ENCODE assay signal across 8 cellular contexts in genomic region chr4:95155759-95156451, GRCh38.
DNase-seq lines count a peak whose midpoint lies in the region; ATAC-seq and TF ChIP-seq lines count a peak whose summit lies in the region.

No MANE protein-coding gene starts in this region.

- H3K9me3 ChIP-seq in mesenchymal stem cell (ENCODE audit: control insufficient read depth, low read length): no peaks in the 10 kb centered on the region

- no peak overlapping the region for H2AFZ ChIP-seq in mesenchymal stem cell (ENCODE audit: low read depth, low read length)

- H4K8ac ChIP-seq in mesenchymal stem cell (ENCODE audit: low read length): no peak overlapping the region

- H3K9me3 Mint-ChIP-seq in MCF 10A (ENCODE audit: unreplicated experiment): no peaks in the 10 kb centered on the region

- peak; percentile 37 for TF ChIP-seq CTCF in MCF 10A (IDR thresholded peaks at IDR 0.05; ENCODE audit: unreplicated experiment)

- H2BK15ac ChIP-seq in mesenchymal stem cell (ENCODE audit: low read depth, poor library complexity, severe bottlenecking): no peak overlapping the region

- H3K36me3 Mint-ChIP-seq in MCF 10A (ENCODE audit: insufficient read depth, unreplicated experiment): peaks cover 5% of the 10 kb centered on the region

- no peak overlapping the region for H3K27ac ChIP-seq in mesenchymal stem cell (ENCODE audit: low read length, poor library complexity, severe bottlenecking)

- H2BK12ac ChIP-seq in mesenchymal stem cell (ENCODE audit: low read length in 2 of 2): no peak overlapping the region

- peaks cover 0 to 30% of the 10 kb centered on the region in 2 experiments for H3K36me3 ChIP-seq in mesenchymal stem cell (ENCODE audit: control insufficient read depth in 1 of 2, insufficient read depth in 2 of 2, low read depth in 1 of 2, low read length in 2 of 2)

- H2BK120ac ChIP-seq in mesenchymal stem cell (ENCODE audit: low read depth, low read length): no peak overlapping the region

- H3K4me1 Mint-ChIP-seq in MCF 10A (ENCODE audit: insufficient read depth, unreplicated experiment): no peaks in the 10 kb centered on the region

- WGBS in mesenchymal stem cell: no CpG with 5 or more reads among the region's 2 CpGs

- H3K79me1 ChIP-seq in mesenchymal stem cell (replicated peaks; ENCODE audit: low read length, poor library complexity, severe bottlenecking): no peaks in the 10 kb centered on the region

- H3K9ac ChIP-seq in mesenchymal stem cell (ENCODE audit: low read length): peak overlapping the region; percentile 28

- no peak overlapping the region for H3K4ac ChIP-seq in mesenchymal stem cell (ENCODE audit: low read depth in 1 of 2, low read length in 2 of 2)

- no TSS peak for BruUV-seq in MCF 10A (replicated peaks; lab: Mats Ljungman, UMichigan)

- H3K14ac ChIP-seq in mesenchymal stem cell (ENCODE audit: low read length in 2 of 2): no peak overlapping the region

- H3K27ac Mint-ChIP-seq in MCF 10A (ENCODE audit: low read depth, unreplicated experiment): no peak overlapping the region

- intact Hi-C loops in MCF 10A (cut with micrococcal nuclease): no loop called here

- H3K18ac ChIP-seq in mesenchymal stem cell (ENCODE audit: low read depth in 1 of 2, low read length in 2 of 2): no peak overlapping the region

- ATAC-seq in GM21381 (IDR thresholded peaks at IDR 0.05; ENCODE audit: unreplicated experiment) (peak; percentile 55), HG02571 (IDR thresholded peaks at IDR 0.05; ENCODE audit: unreplicated experiment) (no peak), HG03439 (IDR thresholded peaks at IDR 0.05; ENCODE audit: unreplicated experiment) (no peak)

- H3K4me1 ChIP-seq in mesenchymal stem cell (ENCODE audit: control insufficient read depth, insufficient read depth, low read depth, low read length): no peaks in the 10 kb centered on the region

- no peak overlapping the region for H3K4me2 ChIP-seq in mesenchymal stem cell (ENCODE audit: low read length, poor library complexity, severe bottlenecking)

- no peaks in the 10 kb centered on the region for H3K27me3 Mint-ChIP-seq in MCF 10A (ENCODE audit: insufficient read depth, unreplicated experiment)

- DNase-seq in NCI-H2227 (lab: John Stamatoyannopoulos, UW; ENCODE audit: unreplicated experiment): peak; percentile 43
- DNase-seq in NCI-H2227 treated with DMSO at 0.1 percent for 48 hours (lab: John Stamatoyannopoulos, UW): no peak
- DNase-seq in NAMALWA (ENCODE audit: low spot score): peak; percentile 59
- DNase-seq in MCF 10A (ENCODE audit: unreplicated experiment): peak; percentile 59
- peak; percentile 64 for DNase-seq in mesenchymal stem cell

- no peak overlapping the region for H3K4me3 ChIP-seq in mesenchymal stem cell (ENCODE audit: insufficient read depth in 1 of 2, low read depth in 1 of 2, low read length in 2 of 2)

- no peak overlapping the region for H4K91ac ChIP-seq in mesenchymal stem cell (ENCODE audit: low read length)

- H3K27me3 ChIP-seq in mesenchymal stem cell (ENCODE audit: control insufficient read depth in 1 of 2, insufficient read depth in 1 of 2, low read length in 2 of 2): no peaks in the 10 kb centered on the region

- CTCF ChIA-PET in MCF 10A (lab: Yijun Ruan, JAX): interaction anchor here (0.5 to 2.0 kb wide), 12 partner anchors 9 to 1836 kb away, joined by 3 to 5 read pairs (median 4); no protein-coding TSS in a partner anchor

- POLR2A ChIA-PET in MCF 10A (lab: Yijun Ruan, JAX): no interaction called here

- no peak overlapping the region for H2BK5ac ChIP-seq in mesenchymal stem cell (ENCODE audit: low read depth, low read length, poor library complexity, severe bottlenecking)

- H2AK5ac ChIP-seq in mesenchymal stem cell (ENCODE audit: low read length, severe bottlenecking): no peak overlapping the region

- peak overlapping the region; percentile 29 for H3K4me3 Mint-ChIP-seq in MCF 10A (ENCODE audit: unreplicated experiment)

- H3K23ac ChIP-seq in mesenchymal stem cell (ENCODE audit: low read length in 2 of 2): no peak overlapping the region
